Comparison of ENCODE assay signal across 8 cellular contexts in genomic region chr20:35741892-35742740, GRCh38. TPM values are rescaled to one million over a fixed set of nuclear protein-coding genes. Genes with fewer than 3 reads are reported as not detected.
DNase-seq lines count a peak whose midpoint lies in the region; ATAC-seq and FAIRE-seq lines count a peak whose summit lies in the region.

TSS of gene RBM39 (minus strand) at chr20:35742260. CDS start at chr20:35740874, 1,386 bp downstream.

- in situ Hi-C loops in Caki2 (cut with HindIII; ENCODE audit: low pct_unique_long_range_greater_than_20kb, low sequenced_read_pairs) = no loop called here

- no peaks in the 10 kb centered on the region for H3K9me3 Mint-ChIP-seq in effector memory CD8-positive, alpha-beta T cell
- H3K9me3 Mint-ChIP-seq in memory B cell = no peaks in the 10 kb centered on the region

- peak within 1 kb of the TSS; percentile 99 to 100 for H3K27ac Mint-ChIP-seq in effector memory CD8-positive, alpha-beta T cell
- H3K27ac Mint-ChIP-seq in memory B cell = peak within 1 kb of the TSS; percentile 99

- H3K36me3 Mint-ChIP-seq in effector memory CD8-positive, alpha-beta T cell (ENCODE audit: insufficient read depth) = peaks cover 60% of the 10 kb centered on the region
- H3K36me3 Mint-ChIP-seq in memory B cell = peaks cover 25% of the 10 kb centered on the region

- peak; percentile 92 for FAIRE-seq in HTR-8/SVneo (lab: Jason Lieb, UNC)

- H3K4me1 Mint-ChIP-seq in effector memory CD8-positive, alpha-beta T cell (ENCODE audit: low read depth in 2 of 2) = peaks cover 30 to 48% of the 10 kb centered on the region in 2 donors
- H3K4me1 Mint-ChIP-seq in memory B cell = peaks cover 22% of the 10 kb centered on the region

- ATAC-seq in GM21367 (IDR thresholded peaks at IDR 0.05; ENCODE audit: unreplicated experiment) (peak; percentile 82), memory B cell (ENCODE audit: low read depth) (peak; percentile 79)
- ATAC-seq in effector memory CD8-positive, alpha-beta T cell (replicated peaks) = peak; percentile 82

- H3K4me3 Mint-ChIP-seq in effector memory CD8-positive, alpha-beta T cell = peak within 1 kb of the TSS; percentile 97 to 98
- peak within 1 kb of the TSS; percentile 100 for H3K4me3 Mint-ChIP-seq in memory B cell

- peak; percentile 100 for DNase-seq in Caki2 (ENCODE audit: low read depth)
- DNase-seq in HTR-8/SVneo (ENCODE audit: insufficient read length, low spot score) = peak; percentile 99
- peak; percentile 100 for DNase-seq in NOMO-1 treated with dmso at 0.1 percent for 144 hours (lab: John Stamatoyannopoulos, UW; ENCODE audit: unreplicated experiment)
- DNase-seq in activated CD8-positive, alpha-beta memory T cell treated with anti-CD3 and anti-CD28 coated beads for 48 hours (ENCODE audit: low read depth in 2 of 3, low spot score in 2 of 3) = peak; percentile 92 to 97 (median 95)
- DNase-seq in effector memory CD8-positive, alpha-beta T cell = peak; percentile 99 to 100 (median 99)
- DNase-seq in memory B cell (ENCODE audit: low spot score in 2 of 2) = peak; percentile 94 to 99
- DNase-seq in stimulated activated CD8-positive, alpha-beta memory T cell treated with anti-CD3 and anti-CD28 coated beads, Interleukin-12 subunit alpha, Interleukin-12 subunit beta, amount 100 ng/mL, for 24 hours (ENCODE audit: extremely low read depth) = peak; percentile 95

- H3K27me3 Mint-ChIP-seq in effector memory CD8-positive, alpha-beta T cell = no peaks in the 10 kb centered on the region
- no peaks in the 10 kb centered on the region for H3K27me3 Mint-ChIP-seq in memory B cell

RNA-seq across cellular contexts. Expression of gene RBM39, which starts in this region (rescaled TPM):
- 129 and 143 TPM in 2 replicates for total RNA-seq in Caki2 (2014; rRNA removed; shearing (Covaris generic); ENCODE audit: low replicate concordance)

Comparison
In these comparisons a context has a peak if more than half of its experiments do, and no peak if none do; other contexts are left out.
1. Peak in every context shown above with its lines: DNase-seq and ATAC-seq.